Comparison of ENCODE assay signal across 22 cellular contexts in genomic region chr14:54285030-54285429, GRCh38.
"Had no signal": no experiment of that assay in that cellular context is flagged by ENCODE, and none has a peak within 500 bp of the region (broad histone marks: within the 10 kb centered on the region; RNA-seq: fewer than 3 reads in every experiment).

No MANE protein-coding gene starts in this region.

- H3K36me3 ChIP-seq: left ventricle myocardium inferior, neural progenitor cell, ovary, right atrium auricular region, suprapubic skin, thoracic aorta, tibial artery, upper lobe of right lung, uterus had no signal

- H3K4me3 ChIP-seq: left ventricle myocardium inferior, lung, neural progenitor cell, ovary, right atrium auricular region, skin epidermis, suprapubic skin, thoracic aorta, tibial artery, upper lobe of right lung, uterus had no signal

- DNase-seq: islet precursor cell; left ventricle myocardium inferior; mesendoderm; naive B cell; natural killer cell; nephron progenitor cell; ovary; stimulated activated CD4-positive, alpha-beta T cell treated with anti-CD3 and anti-CD28 coated beads, Interleukin-12 subunit alpha, Interleukin-12 subunit beta, amount 100 ng/mL, for 4 hours; stimulated activated CD4-positive, alpha-beta T cell treated with anti-CD3 and anti-CD28 coated beads, Interleukin-15, amount 100 ng/mL, for 24 hours; stimulated activated CD4-positive, alpha-beta T cell treated with anti-CD3 and anti-CD28 coated beads, Interleukin-2, amount 100 ng/mL, for 24 hours; stimulated activated CD4-positive, alpha-beta T cell treated with anti-CD3 and anti-CD28 coated beads, Interleukin-4, amount 100 ng/mL, for 1 hour; stimulated activated naive CD4-positive, alpha-beta T cell; tibial artery; upper lobe of right lung; uterus had no signal

- ATAC-seq: natural killer cell, sciatic nerve, upper lobe of right lung had no signal

- H3K4me1 ChIP-seq: left ventricle myocardium inferior, neural progenitor cell, right atrium auricular region, suprapubic skin, tibial artery, upper lobe of right lung, uterus had no signal

- H3K27ac ChIP-seq: left ventricle myocardium inferior, neural progenitor cell, ovary, right atrium auricular region, skin epidermis, suprapubic skin, thoracic aorta, tibial artery, upper lobe of right lung, uterus had no signal

- H3K4me2 ChIP-seq: neural progenitor cell had no signal

- H3K9me3 ChIP-seq: left ventricle myocardium inferior, ovary, right atrium auricular region, suprapubic skin, thoracic aorta, tibial artery, upper lobe of right lung, uterus had no signal

- H3K27me3 ChIP-seq: neural progenitor cell, ovary, right atrium auricular region, suprapubic skin, tibial artery, upper lobe of right lung, uterus had no signal

- H2AFZ ChIP-seq: neural progenitor cell had no signal
